Comparison of ENCODE assay signal across 8 cellular contexts in the genomic region with DNA sequence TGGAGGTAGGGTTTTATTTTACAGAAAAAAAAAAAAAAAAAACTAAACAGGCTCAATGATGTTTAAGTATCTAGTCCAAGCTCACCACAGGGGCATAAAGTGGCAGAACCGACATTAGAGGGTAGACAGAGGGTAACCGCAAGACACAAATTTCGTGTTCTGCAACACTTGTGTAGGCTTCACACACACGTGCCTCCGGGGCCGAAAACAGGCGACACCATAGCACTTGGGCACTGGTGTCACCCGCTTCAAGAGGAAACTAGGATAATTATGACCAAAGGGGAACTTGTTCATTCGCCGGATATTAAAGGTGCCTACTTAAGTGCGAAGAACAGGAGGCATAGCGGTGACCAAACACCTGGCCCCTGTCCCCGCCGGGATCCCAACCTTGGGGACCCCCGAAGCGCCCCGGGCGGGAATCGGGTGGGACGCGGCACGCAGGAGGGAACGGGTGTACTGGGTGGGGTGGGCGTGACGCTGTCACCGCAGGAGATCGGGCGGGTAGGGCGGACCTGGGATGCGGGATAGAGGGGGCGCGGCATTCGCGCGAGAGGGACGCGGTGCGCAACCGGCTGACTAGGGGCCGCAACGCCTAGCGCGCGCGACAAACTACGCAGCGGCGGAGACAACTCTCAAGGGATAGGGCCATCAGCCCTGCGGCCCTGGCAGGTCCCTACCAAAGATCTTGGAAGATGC. TPM values are rescaled to one million over a fixed set of nuclear protein-coding genes. Genes with fewer than 3 reads are reported as not detected.
A peak's percentile ranks its signal among the peaks of the same experiment; 100 is the strongest.
DNase-seq lines count a peak whose midpoint lies in the region; ATAC-seq and TF ChIP-seq lines count a peak whose summit lies in the region.

No MANE protein-coding gene starts in this region.

- TF ChIP-seq POLR2A in adrenal gland (IDR thresholded peaks at IDR 0.05) = no peak

- H3K27ac ChIP-seq in SJSA1 = peak overlapping the region; percentile 62
- H3K27ac ChIP-seq in adrenal gland = peak overlapping the region in 4 of 5 donors; percentile 12 to 89 (median 67)
- H3K27ac ChIP-seq in iPS-20b (ENCODE audit: low read length) = peak overlapping the region; percentile 40

- ATAC-seq in GM19467 (IDR thresholded peaks at IDR 0.05; ENCODE audit: unreplicated experiment) (peak; percentile 21), HG03521 (IDR thresholded peaks at IDR 0.05; ENCODE audit: unreplicated experiment) (peak; percentile 16)

- 1 to 7% (median 3%) methylated on average over 11 to 49 of the region's 49 CpGs for WGBS in adrenal gland, 4 donors

- peaks cover 48% of the 10 kb centered on the region for H3K36me3 ChIP-seq in SJSA1
- no peaks in the 10 kb centered on the region for H3K36me3 ChIP-seq in adrenal gland (replicated peaks in 1 of 2)
- H3K36me3 ChIP-seq in iPS-20b (ENCODE audit: insufficient read depth, low read depth, low read length) = peaks cover 41% of the 10 kb centered on the region

- H3K27me3 ChIP-seq in SJSA1 (replicated peaks) = no peaks in the 10 kb centered on the region
- no peaks in the 10 kb centered on the region for H3K27me3 ChIP-seq in adrenal gland
- H3K27me3 ChIP-seq in iPS-20b (ENCODE audit: insufficient read depth, low read length) = no peaks in the 10 kb centered on the region

- H3K4me3 ChIP-seq in SJSA1 = peak overlapping the region; percentile 83
- H3K4me3 ChIP-seq in adrenal gland = peak overlapping the region; percentile 43 to 92 (median 68)
- peak overlapping the region; percentile 89 for H3K4me3 ChIP-seq in iPS-20b (ENCODE audit: low read length)

- TF ChIP-seq CTCF in adrenal gland (IDR thresholded peaks at IDR 0.05) = no peak

- H3K4me1 ChIP-seq in SJSA1 (replicated peaks) = peaks cover 11% of the 10 kb centered on the region
- peaks cover 0 to 34% of the 10 kb centered on the region in 2 donors for H3K4me1 ChIP-seq in adrenal gland (replicated peaks in 1 of 2)
- H3K4me1 ChIP-seq in iPS-20b (ENCODE audit: insufficient read depth, low read length) = no peaks in the 10 kb centered on the region; the same call in 1 of the 2 replicates

- no peaks in the 10 kb centered on the region for H3K9me3 ChIP-seq in SJSA1 (replicated peaks)
- H3K9me3 ChIP-seq in adrenal gland (replicated peaks in 1 of 3) = no peaks in the 10 kb centered on the region
- no peaks in the 10 kb centered on the region for H3K9me3 ChIP-seq in iPS-20b (ENCODE audit: insufficient read depth, low read depth, low read length)

- DNase-seq in DMS79 (lab: John Stamatoyannopoulos, UW) = peak; percentile 15
- DNase-seq in SJSA1 (ENCODE audit: low read depth in 1 of 2, low spot score in 2 of 2) = peak; percentile 9 to 52
- DNase-seq in adrenal gland = peak in 6 of 7 donors; percentile 16 to 48 (median 36)
- DNase-seq in stimulated activated CD4-positive, alpha-beta T cell treated with anti-CD3 and anti-CD28 coated beads, Interleukin-15, amount 100 ng/mL, for 24 hours = peak; percentile 70
- DNase-seq in T1000 (lab: John Stamatoyannopoulos, UW) = no peak

- H3K9ac ChIP-seq in iPS-20b (ENCODE audit: low read depth, low read length) = peak overlapping the region; percentile 91; the same call in 1 of the 2 replicates

- intact Hi-C loops in adrenal gland (cut with DNase I) = no loop called here

RNA-seq across cellular contexts. Expression of a gene that starts 0.6 kb away (rescaled TPM):
- 53.0 and 76.5 TPM in 2 replicates for total RNA-seq in SJSA1 (2014; rRNA removed; shearing (Covaris generic))
- total RNA-seq in adrenal gland = 10 to 100 TPM in 2 of 8 donors, 1 to 10 TPM in 6; 4.9 to 10.4 (median 8.0) TPM
- 10 to 100 TPM in 1 of 3 donors, 1 to 10 TPM in 2; 8.1 to 11.3 (median 8.3) TPM for polyA plus RNA-seq in adrenal gland

RNA-seq across cellular contexts. Expression of a gene that starts 0.9 kb away (rescaled TPM):
- total RNA-seq in SJSA1 (2014; rRNA removed; shearing (Covaris generic)) = 12.8 and 16.1 TPM in 2 replicates
- total RNA-seq in adrenal gland = 1 to 10 TPM in 7 of 8 donors, under 1 TPM in 1; 0.66 to 2.3 (median 1.7) TPM
- 1 to 10 TPM; 1.4 to 3.8 (median 2.4) TPM for polyA plus RNA-seq in adrenal gland

RNA-seq across cellular contexts. Expression of a gene that starts 54.8 kb away (rescaled TPM):
- total RNA-seq in SJSA1 (2014; rRNA removed; shearing (Covaris generic)) = 25.6 and 37.0 TPM in 2 replicates
- total RNA-seq in adrenal gland = 10 to 100 TPM in 7 of 8 donors, 1 to 10 TPM in 1; 7.6 to 30.7 (median 21.5) TPM
- 10 to 100 TPM in 1 of 3 donors, 1 to 10 TPM in 2; 7.8 to 30.1 (median 8.3) TPM for polyA plus RNA-seq in adrenal gland

RNA-seq across cellular contexts. Expression of a gene that starts 55.1 kb away (rescaled TPM):
- 14.4 and 15.3 TPM in 2 replicates for total RNA-seq in SJSA1 (2014; rRNA removed; shearing (Covaris generic))
- 10 to 100 TPM in 6 of 8 donors, 1 to 10 TPM in 2; 3.9 to 23.1 (median 14.0) TPM for total RNA-seq in adrenal gland
- 10 to 100 TPM; 18.6 to 23.6 (median 21.7) TPM for polyA plus RNA-seq in adrenal gland
